26 cellular contexts compared by ENCODE assay signal in genomic region chr2:63890678-63891077, GRCh38. TPM values are rescaled to one million over a fixed set of nuclear protein-coding genes. Genes with fewer than 3 reads are reported as not detected.
A peak's percentile ranks its signal among the peaks of the same experiment; 100 is the strongest.
DNase-seq lines count a peak whose midpoint lies in the region; ATAC-seq, FAIRE-seq and TF ChIP-seq lines count a peak whose summit lies in the region.
"Had no signal": no experiment of that assay in that cellular context is flagged by ENCODE, and none has a peak within 500 bp of the region (broad histone marks: within the 10 kb centered on the region; RNA-seq: fewer than 3 reads in every experiment).

No MANE protein-coding gene starts in this region.

- no peaks in the 10 kb centered on the region for H3K9me3 ChIP-seq in CD4-positive, alpha-beta T cell (ENCODE audit: control insufficient read depth, low read length)
- no peaks in the 10 kb centered on the region for H3K9me3 ChIP-seq in PC-3 (ENCODE audit: low read length)
- H3K9me3 ChIP-seq: A549, Caco-2 had no signal

- POLR2A ChIA-PET in CD4-positive, alpha-beta T cell (lab: Charles Lee), result interaction anchor here (0.5 kb wide), 1 partner anchor 59 kb away, joined by 3 read pairs; no protein-coding TSS in a partner anchor
- POLR2A ChIA-PET in PC-3 (lab: Charles Lee; ENCODE audit: unreplicated experiment), result no interaction called here
- POLR2A ChIA-PET in naive thymus-derived CD8-positive, alpha-beta T cell (lab: Charles Lee), result no interaction called here

- CTCF ChIA-PET in CD4-positive, alpha-beta T cell (lab: Charles Lee), result no interaction called here
- CTCF ChIA-PET in PC-3 (lab: Charles Lee), result interaction anchor here (0.5 to 0.7 kb wide), 2 partner anchors 199 to 556 kb away, joined by 3 to 4 read pairs; no protein-coding TSS in a partner anchor

- no TSS peak for BruUV-seq in PC-3 (replicated peaks; lab: Mats Ljungman, UMichigan)

- H3K27me3 Mint-ChIP-seq in activated T-cell treated with anti-CD3 and anti-CD28 coated beads, Interleukin-2, amount 50 U/mL, for 72 hours (ENCODE audit: low read depth), result no peaks in the 10 kb centered on the region
- no peaks in the 10 kb centered on the region for H3K27me3 Mint-ChIP-seq in CD4-positive, alpha-beta T cell
- no peaks in the 10 kb centered on the region for H3K27me3 Mint-ChIP-seq in naive thymus-derived CD8-positive, alpha-beta T cell
- H3K27me3 Mint-ChIP-seq: B cell had no signal

- DNase-seq in activated T-cell treated with anti-CD3 and anti-CD28 coated beads, Interleukin-2, amount 50 U/mL, for 72 hours, result no peak
- DNase-seq in activated T-cell treated with anti-CD3 and anti-CD28 coated beads, Interleukin-2, amount 50 U/mL, for 1 hour, result no peak
- no peak for DNase-seq in CD4-positive, alpha-beta T cell
- DNase-seq in PC-3 (no peak), GM12891 (ENCODE audit: insufficient read length, low spot score) (no peak), posterior cingulate gyrus (no peak)
- no peak for DNase-seq in naive thymus-derived CD8-positive, alpha-beta T cell
- DNase-seq: Caco-2, DMS 273 treated with DMSO at 0.1 percent for 48 hours, DMS79 treated with DMSO at 0.1 percent for 48 hours, Kasumi-1, MM.1S, NCI-H1048, NCI-H1417 treated with DMSO at 0.1 percent for 48 hours, NCI-H187 treated with DMSO at 0.1 percent for 48 hours, NCI-H2107, NCI-H446 treated with DMSO at 0.1 percent for 48 hours, NCI-H526 treated with DMSO at 0.1 percent for 48 hours, OCI-M1, Right ventricle myocardium superior had no signal

- H3F3A ChIP-seq in PC-3 (ENCODE audit: low read length, unreplicated experiment), result no peaks in the 10 kb centered on the region

- H3K4me2 ChIP-seq in PC-3 (ENCODE audit: low read length), result peak overlapping the region; percentile 30
- H3K4me2 ChIP-seq: A549 had no signal

- H3K79me2 ChIP-seq in PC-3 (ENCODE audit: low read length), result no peaks in the 10 kb centered on the region

- no peak for FAIRE-seq in GM12891 (lab: Jason Lieb, UNC)
- FAIRE-seq: A549, GM12878 had no signal

- no peak overlapping the region for H3K9ac ChIP-seq in PC-3 (ENCODE audit: low read length)

- H3K9me2 ChIP-seq in PC-3 (replicated peaks; ENCODE audit: low read length), result no peaks in the 10 kb centered on the region

- peaks cover 31% of the 10 kb centered on the region for H3K4me1 ChIP-seq in PC-3 (ENCODE audit: insufficient read depth, low read length)
- H3K4me1 ChIP-seq: Caco-2 had no signal

- H3K4me3 ChIP-seq in PC-3 (ENCODE audit: low read length), result no peak overlapping the region
- H3K4me3 ChIP-seq: A549, GM12878 had no signal

- no peak overlapping the region for H2AFZ ChIP-seq in PC-3 (ENCODE audit: low read length)

- no peaks in the 10 kb centered on the region for H3K9me3 Mint-ChIP-seq in activated T-cell treated with anti-CD3 and anti-CD28 coated beads, Interleukin-2, amount 50 U/mL, for 72 hours
- H3K9me3 Mint-ChIP-seq in CD4-positive, alpha-beta T cell, result no peaks in the 10 kb centered on the region
- no peaks in the 10 kb centered on the region for H3K9me3 Mint-ChIP-seq in naive thymus-derived CD8-positive, alpha-beta T cell
- H3K9me3 Mint-ChIP-seq: CD14-positive monocyte had no signal

- intact Hi-C loops in CD4-positive, alpha-beta T cell (cut with DNase I, micrococcal nuclease), result no loop called here
- intact Hi-C loops in PC-3 (cut with micrococcal nuclease), result loop anchor here (1.0 to 5.0 kb wide), 4 partner anchors 49 to 303 kb away; partner anchors contain the start of genes MDH1, UGP2, VPS54 and WDPCP
- intact Hi-C loops in posterior cingulate gyrus (cut with DNase I), result no loop called here

- no peak for TF ChIP-seq CTCF in CD4-positive, alpha-beta T cell (IDR thresholded peaks at IDR 0.05)
- TF ChIP-seq CTCF in PC-3 (conservative IDR thresholded peaks at IDR 0.05; ENCODE audit: low read depth, low read length), result no peak

- H3K36me3 Mint-ChIP-seq in activated T-cell treated with anti-CD3 and anti-CD28 coated beads, Interleukin-2, amount 50 U/mL, for 72 hours (ENCODE audit: insufficient read depth in 2 of 2), result peaks cover 5 to 21% of the 10 kb centered on the region in 2 donors
- H3K36me3 Mint-ChIP-seq in CD4-positive, alpha-beta T cell (ENCODE audit: low read depth), result peaks cover 89% of the 10 kb centered on the region
- peaks cover 5 to 83% (median 6%) of the 10 kb centered on the region in 3 donors for H3K36me3 Mint-ChIP-seq in naive thymus-derived CD8-positive, alpha-beta T cell

- TF ChIP-seq POLR2A in GM12891 (IDR thresholded peaks at IDR 0.05; ENCODE audit: low read depth, low read length), result no peak

- ATAC-seq in activated T-cell treated with anti-CD3 and anti-CD28 coated beads, Interleukin-2, amount 50 U/mL, for 72 hours (replicated peaks in 1 of 2), result no peak
- no peak for ATAC-seq in CD4-positive, alpha-beta T cell (ENCODE audit: poor library complexity)
- no peak for ATAC-seq in PC-3
- ATAC-seq in naive thymus-derived CD8-positive, alpha-beta T cell, result no peak
- no peak for ATAC-seq in esophagus mucosa
- ATAC-seq: A549, GM12878, HCT116 had no signal

- peaks cover 5% of the 10 kb centered on the region for H3K4me1 Mint-ChIP-seq in activated T-cell treated with anti-CD3 and anti-CD28 coated beads, Interleukin-2, amount 50 U/mL, for 72 hours (ENCODE audit: low read depth)
- peaks cover 6% of the 10 kb centered on the region for H3K4me1 Mint-ChIP-seq in CD4-positive, alpha-beta T cell (ENCODE audit: low read depth)
- H3K4me1 Mint-ChIP-seq in naive thymus-derived CD8-positive, alpha-beta T cell, result peaks cover 0 to 6% (median 4%) of the 10 kb centered on the region in 4 donors
- H3K4me1 Mint-ChIP-seq: B cell, CD14-positive monocyte had no signal

- peaks cover 4% of the 10 kb centered on the region; the same call in 1 of the 2 replicates for H4K20me1 ChIP-seq in PC-3 (ENCODE audit: low read length)

- H3K36me3 ChIP-seq in PC-3 (ENCODE audit: low read depth, low read length), result peaks cover 29% of the 10 kb centered on the region; the same call in 1 of the 2 replicates

- H3K27ac Mint-ChIP-seq in activated T-cell treated with anti-CD3 and anti-CD28 coated beads, Interleukin-2, amount 50 U/mL, for 72 hours, result peak overlapping the region; percentile 63
- H3K27ac Mint-ChIP-seq in CD4-positive, alpha-beta T cell, result peak overlapping the region; percentile 33
- peak overlapping the region in 6 of 10 donors; percentile 13 to 73 (median 30) for H3K27ac Mint-ChIP-seq in naive thymus-derived CD8-positive, alpha-beta T cell
- H3K27ac Mint-ChIP-seq: B cell had no signal

- no peaks in the 10 kb centered on the region for H3K27me3 ChIP-seq in CD4-positive, alpha-beta T cell (ENCODE audit: control insufficient read depth, insufficient read depth, low read length)
- no peaks in the 10 kb centered on the region for H3K27me3 ChIP-seq in PC-3 (ENCODE audit: low read length)

- no peak overlapping the region for H3K4me3 Mint-ChIP-seq in activated T-cell treated with anti-CD3 and anti-CD28 coated beads, Interleukin-2, amount 50 U/mL, for 72 hours
- no peak overlapping the region for H3K4me3 Mint-ChIP-seq in CD4-positive, alpha-beta T cell
- no peak overlapping the region for H3K4me3 Mint-ChIP-seq in naive thymus-derived CD8-positive, alpha-beta T cell
- H3K4me3 Mint-ChIP-seq: B cell, CD14-positive monocyte had no signal

- no peak overlapping the region for H3K27ac ChIP-seq in CD4-positive, alpha-beta T cell (ENCODE audit: low read depth, low read length)
- peak overlapping the region; percentile 58 for H3K27ac ChIP-seq in PC-3 (ENCODE audit: low read length)
- H3K27ac ChIP-seq: A549 had no signal

TF ChIP-seq in GM12891, 5 proteins besides CTCF, POLR2A, EP300 and RAD21:
- TF ChIP-seq POU2F2 (IDR thresholded peaks at IDR 0.05; ENCODE audit: low read depth, low read length) (no peak), TAF1 (IDR thresholded peaks at IDR 0.05; ENCODE audit: low read depth, low read length) (no peak), POLR2AphosphoS5 (IDR thresholded peaks at IDR 0.05; ENCODE audit: low read depth, low read length) (no peak), SPI1 (IDR thresholded peaks at IDR 0.05; ENCODE audit: low read depth, low read length) (no peak), PAX5 (IDR thresholded peaks at IDR 0.05; ENCODE audit: insufficient read depth, low read length, severe bottlenecking) (no peak)

RNA-seq across cellular contexts. Expression of gene UGP2, which starts 49.0 kb away (rescaled TPM):
- total RNA-seq in activated T-cell treated with anti-CD3 and anti-CD28 coated beads, Interleukin-2, amount 50 U/mL, for 72 hours, result 10 to 100 TPM; 89.7 to 93.2 TPM
- total RNA-seq in CD4-positive, alpha-beta T cell, result 10 to 100 TPM; 47.1 to 53.2 TPM
- total RNA-seq in PC-3 (2014; rRNA removed) (48.4 and 55.8 TPM in 2 replicates), esophagus mucosa (87.8 TPM)
- 10 to 100 TPM; 77.2 to 89.1 TPM for total RNA-seq in naive thymus-derived CD8-positive, alpha-beta T cell
- 100 to 1,000 TPM; 112 to 148 (median 135) TPM for polyA plus RNA-seq in naive thymus-derived CD8-positive, alpha-beta T cell
- polyA plus RNA-seq in GM12891 (2012; ENCODE audit: low read depth, missing spikeins), result 88.3 TPM
